8 cellular contexts compared by ENCODE assay signal in genomic region chr13:21478881-21479808, GRCh38. TPM values are rescaled to one million over a fixed set of nuclear protein-coding genes. Genes with fewer than 3 reads are reported as not detected.
DNase-seq lines count a peak whose midpoint lies in the region; ATAC-seq and TF ChIP-seq lines count a peak whose summit lies in the region.

No MANE protein-coding gene starts in this region.

- peaks cover 16% of the 10 kb centered on the region for H3K4me1 Mint-ChIP-seq in activated T-helper 1 cell treated with anti-CD3 and anti-CD28 coated beads, Interleukin-12 subunit alpha, Interleukin-12 subunit beta, Interleukin-2, Interleukin-4 antibody, amounts not matched to agents 30 ng/mL and 10 ng/mL and 1 ng/mL, durations not matched to agents 14 hours and 24 hours and 36 hours (ENCODE audit: low read depth)

- ATAC-seq in HG03280 (IDR thresholded peaks at IDR 0.05; ENCODE audit: unreplicated experiment) (peak; percentile 45), HG03135 (IDR thresholded peaks at IDR 0.05; ENCODE audit: unreplicated experiment) (no peak)

- no peaks in the 10 kb centered on the region for H3K36me3 ChIP-seq in neutrophil

- H3K4me3 Mint-ChIP-seq in activated T-helper 1 cell treated with anti-CD3 and anti-CD28 coated beads, Interleukin-12 subunit alpha, Interleukin-12 subunit beta, Interleukin-2, Interleukin-4 antibody, amounts not matched to agents 30 ng/mL and 10 ng/mL and 1 ng/mL, durations not matched to agents 14 hours and 24 hours and 36 hours = no peak overlapping the region

- H3K27me3 ChIP-seq in neutrophil = no peaks in the 10 kb centered on the region

- DNase-seq in DMS53 treated with DMSO at 0.1 percent for 48 hours (lab: John Stamatoyannopoulos, UW; ENCODE audit: unreplicated experiment) = peak; percentile 80
- DNase-seq in NCI-H82 treated with DMSO at 0.1 percent for 48 hours (lab: John Stamatoyannopoulos, UW; ENCODE audit: unreplicated experiment) = peak; percentile 31
- DNase-seq in activated T-helper 1 cell treated with anti-CD3 and anti-CD28 coated beads, Interleukin-12 subunit alpha, Interleukin-12 subunit beta, Interleukin-2, Interleukin-4 antibody, amounts not matched to agents 30 ng/mL and 10 ng/mL and 1 ng/mL, durations not matched to agents 14 hours and 24 hours and 36 hours (ENCODE audit: low spot score) = peak; percentile 26
- DNase-seq in foreskin fibroblast = peak; percentile 60 to 85
- DNase-seq in HuH-7.5 (ENCODE audit: low spot score) = no peak

- TF ChIP-seq CTCF in foreskin fibroblast (IDR thresholded peaks at IDR 0.05; ENCODE audit: low read depth, low read length) (peak; percentile 25), neutrophil (IDR thresholded peaks at IDR 0.05) (peak; percentile 50)

- H3K27me3 Mint-ChIP-seq in activated T-helper 1 cell treated with anti-CD3 and anti-CD28 coated beads, Interleukin-12 subunit alpha, Interleukin-12 subunit beta, Interleukin-2, Interleukin-4 antibody, amounts not matched to agents 30 ng/mL and 10 ng/mL and 1 ng/mL, durations not matched to agents 14 hours and 24 hours and 36 hours (ENCODE audit: insufficient read depth) = peaks cover 9% of the 10 kb centered on the region

- H3K4me1 ChIP-seq in neutrophil (ENCODE audit: control insufficient read depth in 1 of 2, insufficient read depth in 1 of 2, low read depth in 1 of 2, low read length in 1 of 2) = peaks cover 8 to 11% of the 10 kb centered on the region in 2 experiments

- intact Hi-C loops in activated T-helper 1 cell treated with anti-CD3 and anti-CD28 coated beads, Interleukin-12 subunit alpha, Interleukin-12 subunit beta, Interleukin-2, Interleukin-4 antibody, amounts not matched to agents 30 ng/mL and 10 ng/mL and 1 ng/mL, durations not matched to agents 14 hours and 24 hours and 36 hours (cut with micrococcal nuclease) = loop anchor here (1.0 to 10.0 kb wide), 4 partner anchors 303 to 536 kb away; partner anchors contain the start of genes MRPL57 and SKA3

- no peak overlapping the region for H3K27ac Mint-ChIP-seq in activated T-helper 1 cell treated with anti-CD3 and anti-CD28 coated beads, Interleukin-12 subunit alpha, Interleukin-12 subunit beta, Interleukin-2, Interleukin-4 antibody, amounts not matched to agents 30 ng/mL and 10 ng/mL and 1 ng/mL, durations not matched to agents 14 hours and 24 hours and 36 hours

- H3K4me3 ChIP-seq in foreskin fibroblast (ENCODE audit: low read depth in 1 of 2, low read length in 2 of 2) = peak overlapping the region; percentile 21 to 55
- H3K4me3 ChIP-seq in neutrophil (ENCODE audit: low read depth in 1 of 2, low read length in 1 of 2) = no peak overlapping the region

- H3K27ac ChIP-seq in neutrophil = no peak overlapping the region

- no peaks in the 10 kb centered on the region for H3K9me3 Mint-ChIP-seq in activated T-helper 1 cell treated with anti-CD3 and anti-CD28 coated beads, Interleukin-12 subunit alpha, Interleukin-12 subunit beta, Interleukin-2, Interleukin-4 antibody, amounts not matched to agents 30 ng/mL and 10 ng/mL and 1 ng/mL, durations not matched to agents 14 hours and 24 hours and 36 hours

- no peaks in the 10 kb centered on the region for H3K36me3 Mint-ChIP-seq in activated T-helper 1 cell treated with anti-CD3 and anti-CD28 coated beads, Interleukin-12 subunit alpha, Interleukin-12 subunit beta, Interleukin-2, Interleukin-4 antibody, amounts not matched to agents 30 ng/mL and 10 ng/mL and 1 ng/mL, durations not matched to agents 14 hours and 24 hours and 36 hours (ENCODE audit: low read depth)

- no peaks in the 10 kb centered on the region for H3K9me3 ChIP-seq in neutrophil

RNA-seq across cellular contexts. Expression of gene ZDHHC20, which starts 20.0 kb away (rescaled TPM):
- 61.2 and 66.4 TPM in 2 replicates for total RNA-seq in activated T-helper 1 cell treated with anti-CD3 and anti-CD28 coated beads, Interleukin-12 subunit alpha, Interleukin-12 subunit beta, Interleukin-2, Interleukin-4 antibody, amounts not matched to agents 30 ng/mL and 10 ng/mL and 1 ng/mL, durations not matched to agents 14 hours and 24 hours and 36 hours

Comparison
In these comparisons a context has a peak if more than half of its experiments do, and no peak if none do; other contexts are left out.
1. H3K4me3 ChIP-seq: peak in foreskin fibroblast (2 of 2); none in neutrophil (0 of 2).